Comparison of ENCODE assay signal across 8 cellular contexts in genomic region chr11:63973912-63974258, GRCh38. TPM values are rescaled to one million over a fixed set of nuclear protein-coding genes. Genes with fewer than 3 reads are reported as not detected.
DNase-seq lines count a peak whose midpoint lies in the region; ATAC-seq and TF ChIP-seq lines count a peak whose summit lies in the region.
"Not testable (repeated sequence)": the region's sequence is repeated elsewhere in the genome, so short reads cannot be mapped to it uniquely, and the experiment has no call there.

No MANE protein-coding gene starts in this region.

- not testable (repeated sequence) for H3K36me3 ChIP-seq in CD4-positive, CD25-positive, alpha-beta regulatory T cell (ENCODE audit: control insufficient read depth, insufficient read depth, low read length); kidney epithelial cell (ENCODE audit: control insufficient read depth, insufficient read depth, low read length); neural progenitor cell; thymus (ENCODE audit: control insufficient read depth, insufficient read depth)

- peaks cover 7 to 36% (median 20%) of the 10 kb centered on the region in 4 donors for H3K4me1 Mint-ChIP-seq in CD4-positive, CD25-positive, alpha-beta regulatory T cell
- H3K4me1 Mint-ChIP-seq in IgD-negative memory B cell (peaks cover 15 to 23% (median 21%) of the 10 kb centered on the region in 3 donors), T-cell (peaks cover 24 to 35% (median 24%) of the 10 kb centered on the region in 3 donors), neural progenitor cell (peaks cover 39% of the 10 kb centered on the region)
- H3K4me1 Mint-ChIP-seq in activated T-helper 2 cell treated with anti-CD3 and anti-CD28 coated beads, Interferon-gamma antibody, Interleukin-2, Interleukin-4, amounts not matched to agents 10 μg/mL and 5 μg/mL and 100 μg/mL, durations not matched to agents 14 hours and 24 hours and 36 hours (ENCODE audit: low read depth) = peaks cover 21% of the 10 kb centered on the region
- H3K4me1 Mint-ChIP-seq in dendritic cell treated with granulocyte-macrophage colony-stimulating factor and Interleukin-4, amounts not matched to agents 40 ng/mL and 50 ng/mL, for 4 days (ENCODE audit: low read depth) = peaks cover 47% of the 10 kb centered on the region

- peaks cover 53% of the 10 kb centered on the region for H3F3A ChIP-seq in neural progenitor cell (ENCODE audit: low read depth)

- not testable (repeated sequence) for TF ChIP-seq CTCF in kidney epithelial cell (IDR thresholded peaks at IDR 0.05; ENCODE audit: insufficient read depth, low read length, poor library complexity, severe bottlenecking); neural progenitor cell (IDR thresholded peaks at IDR 0.05)

- CTCF ChIA-PET in T-cell (lab: Charles Lee) = not testable (repeated sequence)

- H3K4me1 ChIP-seq in CD4-positive, CD25-positive, alpha-beta regulatory T cell (ENCODE audit: control insufficient read depth, insufficient read depth, low read length, poor library complexity, severe bottlenecking) = peaks cover 17% of the 10 kb centered on the region
- H3K4me1 ChIP-seq in neural progenitor cell = peaks cover 30% of the 10 kb centered on the region
- H3K4me1 ChIP-seq in thymus (ENCODE audit: control insufficient read depth, insufficient read depth, low read length) = not testable (repeated sequence)

- peaks cover 38% of the 10 kb centered on the region for H4K20me1 ChIP-seq in neural progenitor cell (ENCODE audit: low read depth)

- H3K4me2 ChIP-seq in neural progenitor cell = not testable (repeated sequence)

- WGBS in thymus = 71% methylated on average over 18 of the region's 18 CpGs

- H3K9me3 ChIP-seq in CD4-positive, CD25-positive, alpha-beta regulatory T cell (ENCODE audit: control insufficient read depth in 2 of 2, low read length in 2 of 2); neural progenitor cell (ENCODE audit: low read depth); thymus (ENCODE audit: control insufficient read depth): not testable (repeated sequence)

- peak overlapping the region; percentile 91 for H3K27ac ChIP-seq in CD4-positive, CD25-positive, alpha-beta regulatory T cell (ENCODE audit: insufficient read depth, low read length, poor library complexity, severe bottlenecking)
- not testable (repeated sequence) for H3K27ac ChIP-seq in neural progenitor cell; thymus (ENCODE audit: low read depth)

- POLR2A ChIA-PET in T-cell (lab: Charles Lee) = not testable (repeated sequence)

- not testable (repeated sequence) for H3K9ac ChIP-seq in neural progenitor cell

- H3K4me3 Mint-ChIP-seq in CD4-positive, CD25-positive, alpha-beta regulatory T cell = peak overlapping the region; percentile 99 to 100 (median 100)
- H3K4me3 Mint-ChIP-seq in IgD-negative memory B cell = peak overlapping the region; percentile 97 to 100 (median 100)
- H3K4me3 Mint-ChIP-seq in T-cell = peak overlapping the region; percentile 99 to 100 (median 100)
- H3K4me3 Mint-ChIP-seq in activated T-helper 2 cell treated with anti-CD3 and anti-CD28 coated beads, Interferon-gamma antibody, Interleukin-2, Interleukin-4, amounts not matched to agents 10 μg/mL and 5 μg/mL and 100 μg/mL, durations not matched to agents 14 hours and 24 hours and 36 hours (ENCODE audit: low read depth) = peak overlapping the region; percentile 100
- peak overlapping the region; percentile 34 for H3K4me3 Mint-ChIP-seq in dendritic cell treated with granulocyte-macrophage colony-stimulating factor and Interleukin-4, amounts not matched to agents 40 ng/mL and 50 ng/mL, for 4 days
- H3K4me3 Mint-ChIP-seq in neural progenitor cell = peak overlapping the region; percentile 100

- not testable (repeated sequence) for H3K36me3 Mint-ChIP-seq in CD4-positive, CD25-positive, alpha-beta regulatory T cell; IgD-negative memory B cell; T-cell; neural progenitor cell
- peaks cover 20% of the 10 kb centered on the region for H3K36me3 Mint-ChIP-seq in activated T-helper 2 cell treated with anti-CD3 and anti-CD28 coated beads, Interferon-gamma antibody, Interleukin-2, Interleukin-4, amounts not matched to agents 10 μg/mL and 5 μg/mL and 100 μg/mL, durations not matched to agents 14 hours and 24 hours and 36 hours (ENCODE audit: low read depth)
- H3K36me3 Mint-ChIP-seq in dendritic cell treated with granulocyte-macrophage colony-stimulating factor and Interleukin-4, amounts not matched to agents 40 ng/mL and 50 ng/mL, for 4 days (ENCODE audit: low read depth) = peaks cover 39% of the 10 kb centered on the region

- not testable (repeated sequence) for H2AFZ ChIP-seq in neural progenitor cell (replicated peaks)

- DNase-seq in CD4-positive, CD25-positive, alpha-beta regulatory T cell; T-cell; activated T-helper 2 cell treated with anti-CD3 and anti-CD28 coated beads, Interferon-gamma antibody, Interleukin-2, Interleukin-4, amounts not matched to agents 10 μg/mL and 5 μg/mL and 100 μg/mL, durations not matched to agents 14 hours and 24 hours and 36 hours (ENCODE audit: low spot score); kidney epithelial cell (ENCODE audit: low read depth); neural progenitor cell (ENCODE audit: low spot score): not testable (repeated sequence)

- not testable (repeated sequence) for ATAC-seq in CD4-positive, CD25-positive, alpha-beta regulatory T cell (ENCODE audit: low read depth in 2 of 2); T-cell (replicated peaks in 1 of 4)

- H3K27me3 Mint-ChIP-seq in CD4-positive, CD25-positive, alpha-beta regulatory T cell = peaks cover 13% of the 10 kb centered on the region
- not testable (repeated sequence) for H3K27me3 Mint-ChIP-seq in IgD-negative memory B cell; T-cell; activated T-helper 2 cell treated with anti-CD3 and anti-CD28 coated beads, Interferon-gamma antibody, Interleukin-2, Interleukin-4, amounts not matched to agents 10 μg/mL and 5 μg/mL and 100 μg/mL, durations not matched to agents 14 hours and 24 hours and 36 hours (ENCODE audit: low read depth); dendritic cell treated with granulocyte-macrophage colony-stimulating factor and Interleukin-4, amounts not matched to agents 40 ng/mL and 50 ng/mL, for 4 days; neural progenitor cell (ENCODE audit: insufficient read depth, low read depth)

- not testable (repeated sequence) for H3K27me3 ChIP-seq in CD4-positive, CD25-positive, alpha-beta regulatory T cell (ENCODE audit: control insufficient read depth, insufficient read depth, low read length); kidney epithelial cell (ENCODE audit: control insufficient read depth, insufficient read depth, low read length); thymus (ENCODE audit: control insufficient read depth, insufficient read depth)
- peaks cover 14% of the 10 kb centered on the region for H3K27me3 ChIP-seq in neural progenitor cell

- intact Hi-C loops in activated T-helper 2 cell treated with anti-CD3 and anti-CD28 coated beads, Interferon-gamma antibody, Interleukin-2, Interleukin-4, amounts not matched to agents 10 μg/mL and 5 μg/mL and 100 μg/mL, durations not matched to agents 14 hours and 24 hours and 36 hours (cut with micrococcal nuclease) = loop anchor here (1.0 to 10.0 kb wide), 3 partner anchors 12 to 139 kb away; partner anchors contain the start of genes MARK2, NAA40 and OTUB1
- intact Hi-C loops in dendritic cell treated with granulocyte-macrophage colony-stimulating factor and Interleukin-4, amounts not matched to agents 40 ng/mL and 50 ng/mL, for 4 days (cut with micrococcal nuclease) = loop anchor here (1.0 kb wide), 1 partner anchor 12 kb away; the partner anchor contains the start of gene OTUB1

- peaks cover 42% of the 10 kb centered on the region for H3K79me2 ChIP-seq in neural progenitor cell (ENCODE audit: low read depth)

- peak overlapping the region; percentile 90 to 100 (median 100) for H3K27ac Mint-ChIP-seq in CD4-positive, CD25-positive, alpha-beta regulatory T cell
- H3K27ac Mint-ChIP-seq in IgD-negative memory B cell (peak overlapping the region; percentile 87 to 99 (median 98)), T-cell (peak overlapping the region; percentile 97 to 99), neural progenitor cell (peak overlapping the region; percentile 100)
- H3K27ac Mint-ChIP-seq in activated T-helper 2 cell treated with anti-CD3 and anti-CD28 coated beads, Interferon-gamma antibody, Interleukin-2, Interleukin-4, amounts not matched to agents 10 μg/mL and 5 μg/mL and 100 μg/mL, durations not matched to agents 14 hours and 24 hours and 36 hours = peak overlapping the region; percentile 98
- peak overlapping the region; percentile 99 for H3K27ac Mint-ChIP-seq in dendritic cell treated with granulocyte-macrophage colony-stimulating factor and Interleukin-4, amounts not matched to agents 40 ng/mL and 50 ng/mL, for 4 days

- H3K9me3 Mint-ChIP-seq in CD4-positive, CD25-positive, alpha-beta regulatory T cell; IgD-negative memory B cell; T-cell; activated T-helper 2 cell treated with anti-CD3 and anti-CD28 coated beads, Interferon-gamma antibody, Interleukin-2, Interleukin-4, amounts not matched to agents 10 μg/mL and 5 μg/mL and 100 μg/mL, durations not matched to agents 14 hours and 24 hours and 36 hours; dendritic cell treated with granulocyte-macrophage colony-stimulating factor and Interleukin-4, amounts not matched to agents 40 ng/mL and 50 ng/mL, for 4 days; neural progenitor cell: not testable (repeated sequence)

- peak overlapping the region; percentile 79 for H3K4me3 ChIP-seq in CD4-positive, CD25-positive, alpha-beta regulatory T cell (ENCODE audit: low read depth, low read length)
- peak overlapping the region; percentile 7 for H3K4me3 ChIP-seq in kidney epithelial cell (ENCODE audit: low read depth, low read length)
- H3K4me3 ChIP-seq in neural progenitor cell = peak overlapping the region; percentile 27
- H3K4me3 ChIP-seq in thymus (ENCODE audit: low read length) = peak overlapping the region; percentile 69

RNA-seq across cellular contexts. Expression of gene COX8A, which starts 0.5 kb away (rescaled TPM):
- 124 TPM for total RNA-seq in CD4-positive, CD25-positive, alpha-beta regulatory T cell
- 100 to 1,000 TPM; 426 to 582 (median 526) TPM for polyA plus RNA-seq in CD4-positive, CD25-positive, alpha-beta regulatory T cell
- polyA plus RNA-seq in IgD-negative memory B cell (298 TPM), thymus (411 TPM)
- total RNA-seq in T-cell (100 to 1,000 TPM; 108 to 152 (median 125) TPM), kidney epithelial cell (282 and 377 TPM in 2 replicates), neural progenitor cell (ENCODE audit: low replicate concordance) (86.0 and 337 TPM in 2 replicates)
- 312 and 326 TPM in 2 replicates for total RNA-seq in activated T-helper 2 cell treated with anti-CD3 and anti-CD28 coated beads, Interferon-gamma antibody, Interleukin-2, Interleukin-4, amounts not matched to agents 10 μg/mL and 5 μg/mL and 100 μg/mL, durations not matched to agents 14 hours and 24 hours and 36 hours

RNA-seq across cellular contexts. Expression of gene OTUB1, which starts 12.4 kb away (rescaled TPM):
- 78.6 TPM for total RNA-seq in CD4-positive, CD25-positive, alpha-beta regulatory T cell
- 100 to 1,000 TPM; 156 to 216 (median 166) TPM for polyA plus RNA-seq in CD4-positive, CD25-positive, alpha-beta regulatory T cell
- 117 TPM for polyA plus RNA-seq in IgD-negative memory B cell
- total RNA-seq in T-cell = 10 to 100 TPM; 63.1 to 76.7 (median 67.2) TPM
- 107 and 110 TPM in 2 replicates for total RNA-seq in activated T-helper 2 cell treated with anti-CD3 and anti-CD28 coated beads, Interferon-gamma antibody, Interleukin-2, Interleukin-4, amounts not matched to agents 10 μg/mL and 5 μg/mL and 100 μg/mL, durations not matched to agents 14 hours and 24 hours and 36 hours
- 100.0 and 119 TPM in 2 replicates for total RNA-seq in kidney epithelial cell
- 51.3 and 84.8 TPM in 2 replicates for total RNA-seq in neural progenitor cell (ENCODE audit: low replicate concordance)
- 83.8 TPM for polyA plus RNA-seq in thymus

RNA-seq across cellular contexts. Expression of gene NAA40, which starts 35.1 kb away (rescaled TPM):
- total RNA-seq in CD4-positive, CD25-positive, alpha-beta regulatory T cell = 18.7 TPM
- polyA plus RNA-seq in CD4-positive, CD25-positive, alpha-beta regulatory T cell = 1 to 10 TPM; 7.4 to 7.6 (median 7.5) TPM
- 13.9 TPM for polyA plus RNA-seq in IgD-negative memory B cell
- total RNA-seq in T-cell = 10 to 100 TPM; 19.0 to 27.5 (median 23.5) TPM
- 29.9 and 30.3 TPM in 2 replicates for total RNA-seq in activated T-helper 2 cell treated with anti-CD3 and anti-CD28 coated beads, Interferon-gamma antibody, Interleukin-2, Interleukin-4, amounts not matched to agents 10 μg/mL and 5 μg/mL and 100 μg/mL, durations not matched to agents 14 hours and 24 hours and 36 hours
- total RNA-seq in kidney epithelial cell = 13.8 and 15.6 TPM in 2 replicates
- total RNA-seq in neural progenitor cell (ENCODE audit: low replicate concordance) = 38.7 and 40.4 TPM in 2 replicates
- polyA plus RNA-seq in thymus = 18.4 TPM

RNA-seq across cellular contexts. Expression of gene RCOR2, which starts 56.9 kb away (rescaled TPM):
- total RNA-seq in CD4-positive, CD25-positive, alpha-beta regulatory T cell = not detected
- polyA plus RNA-seq in CD4-positive, CD25-positive, alpha-beta regulatory T cell = not detected
- polyA plus RNA-seq in IgD-negative memory B cell (not detected), thymus (0.87 TPM)
- total RNA-seq in T-cell (under 1 TPM in 3 of 5 donors, not detected in 2; 0.09 to 0.26 (median 0.10) TPM), kidney epithelial cell (7.8 and 11.5 TPM in 2 replicates), neural progenitor cell (ENCODE audit: low replicate concordance) (70.6 and 139 TPM in 2 replicates)
- 0.41 and 0.43 TPM in 2 replicates for total RNA-seq in activated T-helper 2 cell treated with anti-CD3 and anti-CD28 coated beads, Interferon-gamma antibody, Interleukin-2, Interleukin-4, amounts not matched to agents 10 μg/mL and 5 μg/mL and 100 μg/mL, durations not matched to agents 14 hours and 24 hours and 36 hours

Comparison
In these comparisons a context has a peak if more than half of its experiments do, and no peak if none do; other contexts are left out.
1. H3K4me3 ChIP-seq: peak in every context shown above with its lines; median percentile 79 in CD4-positive, CD25-positive, alpha-beta regulatory T cell; 69 in thymus; 27 in neural progenitor cell; 7 in kidney epithelial cell.
2. H3K4me3 Mint-ChIP-seq: peak in every context shown above with its lines; median percentile 100 in CD4-positive, CD25-positive, alpha-beta regulatory T cell; 100 in T-cell; 100 in activated T-helper 2 cell treated with anti-CD3 and anti-CD28 coated beads, Interferon-gamma antibody, Interleukin-2, Interleukin-4, amounts not matched to agents 10 μg/mL and 5 μg/mL and 100 μg/mL, durations not matched to agents 14 hours and 24 hours and 36 hours; 100 in neural progenitor cell; 100 in IgD-negative memory B cell; 34 in dendritic cell treated with granulocyte-macrophage colony-stimulating factor and Interleukin-4, amounts not matched to agents 40 ng/mL and 50 ng/mL, for 4 days.